ENCODE assay signal across 11 cellular contexts in genomic region chr1:10900691-10901090, GRCh38.
DNase-seq lines count a peak whose midpoint lies in the region; ATAC-seq, FAIRE-seq and TF ChIP-seq lines count a peak whose summit lies in the region.
"Had no signal": no experiment of that assay in that cellular context is flagged by ENCODE, and none has a peak within 500 bp of the region (broad histone marks: within the 10 kb centered on the region; RNA-seq: fewer than 3 reads in every experiment).

No MANE protein-coding gene starts in this region.

- H3K4me1 ChIP-seq in K562 (replicated peaks in 1 of 2; ENCODE audit: control insufficient read depth in 2 of 2, insufficient read depth in 2 of 2, low read length in 2 of 2) (peaks cover 0 to 24% of the 10 kb centered on the region in 2 experiments; a peak in 2 of 5 replicates), left lung (peaks cover 6 to 15% of the 10 kb centered on the region in 2 donors), esophagus muscularis mucosa (no peaks in the 10 kb centered on the region)

- H3K79me2 ChIP-seq in K562 (ENCODE audit: control insufficient read depth, insufficient read depth, low read length): no peaks in the 10 kb centered on the region

- no peak for TF ChIP-seq RAD21 in K562 (CRISPR knock-in tag; conservative IDR thresholded peaks at IDR 0.05 in 1 of 2, IDR thresholded peaks at IDR 0.05 in 1 of 2)

- TF ChIP-seq POLR2A in K562 (conservative IDR thresholded peaks at IDR 0.05) (no peak), esophagus muscularis mucosa (IDR thresholded peaks at IDR 0.05; ENCODE audit: low read depth) (no peak)

- no peaks in the 10 kb centered on the region for H3K9me3 ChIP-seq in K562 (replicated peaks; ENCODE audit: control insufficient read depth, insufficient read depth, low read depth, low read length)
- H3K9me3 ChIP-seq in left lung: no peaks in the 10 kb centered on the region
- no peaks in the 10 kb centered on the region for H3K9me3 ChIP-seq in esophagus muscularis mucosa

- TF ChIP-seq EP300 in K562 (IDR thresholded peaks at IDR 0.05; ENCODE audit: low read length): no peak
- TF ChIP-seq EP300 in esophagus muscularis mucosa (IDR thresholded peaks at IDR 0.05): no peak

- peaks cover 52 to 82% of the 10 kb centered on the region in 2 experiments; a peak in 4 of 5 replicates for H3K27me3 ChIP-seq in K562 (ENCODE audit: control insufficient read depth in 2 of 2, insufficient read depth in 2 of 2, low read length in 2 of 2)
- H3K27me3 ChIP-seq in left lung: peaks cover 0 to 22% of the 10 kb centered on the region in 2 donors
- peaks cover 0 to 77% (median 0%) of the 10 kb centered on the region in 4 donors for H3K27me3 ChIP-seq in esophagus muscularis mucosa

- H3K9me1 ChIP-seq in K562 (ENCODE audit: control insufficient read depth, insufficient read depth, low read length): no peaks in the 10 kb centered on the region

- peak; percentile 24 for DNase-seq in Right ventricle myocardium superior
- DNase-seq in Right ventricle myocardium inferior (ENCODE audit: missing footprints): no peak
- DNase-seq in K562 (ENCODE audit: extremely low read depth in 1 of 4, low spot score in 3 of 4): no peak
- peak in 1 of 2 donors; percentile 47 for DNase-seq in left lung
- no peak for DNase-seq in esophagus muscularis mucosa (ENCODE audit: extremely low spot score)
- no peak for DNase-seq in G401 (ENCODE audit: low spot score)
- DNase-seq in hepatic stellate cell (ENCODE audit: low spot score): no peak
- no peak for DNase-seq in coronary artery (ENCODE audit: low spot score)
- DNase-seq: activated CD8-positive, alpha-beta memory T cell treated with anti-CD3 and anti-CD28 coated beads, Interleukin-2, amount 50 U/mL, for 4 hours; HCEC 1CT had no signal

- no TSS peak for BruUV-seq in K562 (replicated peaks; lab: Mats Ljungman, UMichigan)

- CTCF ChIA-PET in K562 (lab: Yijun Ruan, JAX; ENCODE audit: low intra/inter-chr PET ratio): interaction anchor here (0.7 kb wide), 1 partner anchor 20 kb away, joined by 3 read pairs; no protein-coding TSS in a partner anchor

- in situ Hi-C loops in K562 (cut with MboI) (no loop called here), G401 (cut with HindIII; ENCODE audit: low sequenced_read_pairs) (no loop called here)

- no peak overlapping the region for H3K4me2 ChIP-seq in K562 (ENCODE audit: insufficient read depth, low read length)

- TF ChIP-seq CTCF in K562 (IDR thresholded peaks at IDR 0.05 in 2 of 3, conservative IDR thresholded peaks at IDR 0.05 in 1 of 3; ENCODE audit: insufficient read depth in 2 of 3, low read depth in 1 of 3, low read length in 3 of 3) (no peak), left lung (IDR thresholded peaks at IDR 0.05) (no peak), esophagus muscularis mucosa (IDR thresholded peaks at IDR 0.05) (no peak), coronary artery (IDR thresholded peaks at IDR 0.05) (no peak)

- 0 out of 2 replicates have a peak, but pooled peaks cover 9% of the 10 kb centered on the region for H4K20me1 ChIP-seq in K562 (replicated peaks; ENCODE audit: control insufficient read depth, insufficient read depth, low read length)

- intact Hi-C loops in Right ventricle myocardium superior (cut with DNase I) (no loop called here), Right ventricle myocardium inferior (cut with DNase I) (no loop called here), K562 (cut with micrococcal nuclease) (no loop called here), left lung (cut with DNase I) (no loop called here), esophagus muscularis mucosa (cut with DNase I) (no loop called here)

- ATAC-seq in Right ventricle myocardium superior (ENCODE audit: poor library complexity) (no peak), Right ventricle myocardium inferior (no peak), K562 (peak; percentile 37), left lung (peak; percentile 84)

- no peak overlapping the region for H3K9ac ChIP-seq in K562 (ENCODE audit: insufficient read depth in 1 of 2, low read depth in 2 of 2, low read length in 2 of 2)

- no peaks in the 10 kb centered on the region for H3K36me3 ChIP-seq in K562 (ENCODE audit: control insufficient read depth, insufficient read depth, low read length)
- H3K36me3 ChIP-seq in left lung: no peaks in the 10 kb centered on the region
- no peaks in the 10 kb centered on the region for H3K36me3 ChIP-seq in esophagus muscularis mucosa

- no peak overlapping the region for H3K27ac ChIP-seq in K562 (ENCODE audit: extremely low read depth, low read depth, low read length)
- peak overlapping the region; percentile 65 to 80 for H3K27ac ChIP-seq in left lung
- no peak overlapping the region for H3K27ac ChIP-seq in esophagus muscularis mucosa (replicated peaks in 1 of 4)
- H3K27ac ChIP-seq in coronary artery: no peak overlapping the region

- WGBS in K562 (ENCODE audit: insufficient coverage, low coverage, missing lambda C conversion rate): 1% methylated on average over 6 of the region's 6 CpGs
- 85% methylated on average over 6 of the region's 6 CpGs for WGBS in esophagus muscularis mucosa

- FAIRE-seq in K562 (lab: Jason Lieb, UNC): no peak
- FAIRE-seq: endothelial cell of umbilical vein had no signal

- POLR2A ChIA-PET in K562 (lab: Yijun Ruan, JAX): interaction anchor here (0.6 to 1.2 kb wide), 6 partner anchors 9 to 652 kb away, joined by 3 to 4 read pairs (median 3); no protein-coding TSS in a partner anchor

- H3K4me3 ChIP-seq in K562 (no peak overlapping the region), left lung (peak overlapping the region in 1 of 2 donors; percentile 3), esophagus muscularis mucosa (no peak overlapping the region), coronary artery (no peak overlapping the region)

- H2AFZ ChIP-seq in K562 (ENCODE audit: low read depth, low read length): no peak overlapping the region

TF ChIP-seq in K562, 482 proteins besides CTCF, POLR2A, EP300 and RAD21:
- no peak for TF ChIP-seq MTF1 (CRISPR knock-in tag; IDR thresholded peaks at IDR 0.05; ENCODE audit: borderline replicate concordance)
- 0 out of 2 replicates have a peak, but pooled peaks have one; percentile 16 for TF ChIP-seq RBFOX2 (IDR thresholded peaks at IDR 0.05; ENCODE audit: low read depth, low read length)
- TF ChIP-seq, protein P1, sequence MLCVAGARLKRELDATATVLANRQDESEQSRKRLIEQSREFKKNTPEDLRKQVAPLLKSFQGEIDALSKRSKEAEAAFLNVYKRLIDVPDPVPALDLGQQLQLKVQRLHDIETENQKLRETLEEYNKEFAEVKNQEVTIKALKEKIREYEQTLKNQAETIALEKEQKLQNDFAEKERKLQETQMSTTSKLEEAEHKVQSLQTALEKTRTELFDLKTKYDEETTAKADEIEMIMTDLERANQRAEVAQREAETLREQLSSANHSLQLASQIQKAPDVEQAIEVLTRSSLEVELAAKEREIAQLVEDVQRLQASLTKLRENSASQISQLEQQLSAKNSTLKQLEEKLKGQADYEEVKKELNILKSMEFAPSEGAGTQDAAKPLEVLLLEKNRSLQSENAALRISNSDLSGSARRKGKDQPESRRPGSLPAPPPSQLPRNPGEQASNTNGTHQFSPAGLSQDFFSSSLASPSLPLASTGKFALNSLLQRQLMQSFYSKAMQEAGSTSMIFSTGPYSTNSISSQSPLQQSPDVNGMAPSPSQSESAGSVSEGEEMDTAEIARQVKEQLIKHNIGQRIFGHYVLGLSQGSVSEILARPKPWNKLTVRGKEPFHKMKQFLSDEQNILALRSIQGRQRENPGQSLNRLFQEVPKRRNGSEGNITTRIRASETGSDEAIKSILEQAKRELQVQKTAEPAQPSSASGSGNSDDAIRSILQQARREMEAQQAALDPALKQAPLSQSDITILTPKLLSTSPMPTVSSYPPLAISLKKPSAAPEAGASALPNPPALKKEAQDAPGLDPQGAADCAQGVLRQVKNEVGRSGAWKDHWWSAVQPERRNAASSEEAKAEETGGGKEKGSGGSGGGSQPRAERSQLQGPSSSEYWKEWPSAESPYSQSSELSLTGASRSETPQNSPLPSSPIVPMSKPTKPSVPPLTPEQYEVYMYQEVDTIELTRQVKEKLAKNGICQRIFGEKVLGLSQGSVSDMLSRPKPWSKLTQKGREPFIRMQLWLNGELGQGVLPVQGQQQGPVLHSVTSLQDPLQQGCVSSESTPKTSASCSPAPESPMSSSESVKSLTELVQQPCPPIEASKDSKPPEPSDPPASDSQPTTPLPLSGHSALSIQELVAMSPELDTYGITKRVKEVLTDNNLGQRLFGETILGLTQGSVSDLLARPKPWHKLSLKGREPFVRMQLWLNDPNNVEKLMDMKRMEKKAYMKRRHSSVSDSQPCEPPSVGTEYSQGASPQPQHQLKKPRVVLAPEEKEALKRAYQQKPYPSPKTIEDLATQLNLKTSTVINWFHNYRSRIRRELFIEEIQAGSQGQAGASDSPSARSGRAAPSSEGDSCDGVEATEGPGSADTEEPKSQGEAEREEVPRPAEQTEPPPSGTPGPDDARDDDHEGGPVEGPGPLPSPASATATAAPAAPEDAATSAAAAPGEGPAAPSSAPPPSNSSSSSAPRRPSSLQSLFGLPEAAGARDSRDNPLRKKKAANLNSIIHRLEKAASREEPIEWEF (CRISPR knock-in tag; IDR thresholded peaks at IDR 0.05): no peak
- TF ChIP-seq ZC3H4 (CRISPR knock-in tag; IDR thresholded peaks at IDR 0.05; ENCODE audit: borderline replicate concordance): no peak

Comparison
In these comparisons a context has a peak if more than half of its experiments do, and no peak if none do; other contexts are left out.
1. ATAC-seq: peak in K562 (single experiment) and left lung (single experiment); none in Right ventricle myocardium superior (single experiment) and Right ventricle myocardium inferior (single experiment).
2. H3K27ac ChIP-seq: peak in left lung (2 of 2); none in K562 (single experiment), esophagus muscularis mucosa (0 of 4) and coronary artery (0 of 2).